ENCODE assay signal across 35 cellular contexts in genomic region chr4:159395693-159396092, GRCh38.
DNase-seq lines count a peak whose midpoint lies in the region; ATAC-seq and TF ChIP-seq lines count a peak whose summit lies in the region.
"Had no signal": no experiment of that assay in that cellular context is flagged by ENCODE, and none has a peak within 500 bp of the region (broad histone marks: within the 10 kb centered on the region; RNA-seq: fewer than 3 reads in every experiment).

No MANE protein-coding gene starts in this region.

- no peaks in the 10 kb centered on the region for H3K36me3 Mint-ChIP-seq in activated CD8-positive, alpha-beta T cell treated with anti-CD3 and anti-CD28 coated beads for 36 hours (ENCODE audit: low read depth)
- H3K36me3 Mint-ChIP-seq: activated CD8-positive, alpha-beta memory T cell treated with anti-CD3 and anti-CD28 coated beads, Interleukin-2, amount 10 ng/mL, durations not matched to agents 7 days and 5 days; IgD-negative memory B cell; natural killer cell; stimulated activated memory B cell treated with anti-CD40 and anti-IgM and Interleukin-4, amounts not matched to agents 10 μg/mL and 1 μg/mL and 100 μg/mL, for 72 hours had no signal

- H3K9me3 ChIP-seq in left ventricle myocardium inferior (replicated peaks) (no peaks in the 10 kb centered on the region), colonic mucosa (no peaks in the 10 kb centered on the region)
- H3K9me3 ChIP-seq: heart left ventricle, mucosa of descending colon, Peyer's patch, SJCRH30, upper lobe of right lung had no signal

- peaks cover 5% of the 10 kb centered on the region for H3K27me3 Mint-ChIP-seq in activated CD8-positive, alpha-beta T cell treated with anti-CD3 and anti-CD28 coated beads for 36 hours

- TF ChIP-seq CTCF in left ventricle myocardium inferior (IDR thresholded peaks at IDR 0.05; ENCODE audit: borderline replicate concordance), result no peak
- TF ChIP-seq CTCF in foreskin keratinocyte (conservative IDR thresholded peaks at IDR 0.05), result no peak
- no peak for TF ChIP-seq CTCF in activated CD8-positive, alpha-beta T cell treated with anti-CD3 and anti-CD28 coated beads for 36 hours (IDR thresholded peaks at IDR 0.05)
- no peak for TF ChIP-seq CTCF in colonic mucosa (IDR thresholded peaks at IDR 0.05)

- peak overlapping the region; percentile 78 for H3K27ac ChIP-seq in left ventricle myocardium inferior (replicated peaks)
- H3K27ac ChIP-seq in foreskin keratinocyte, result no peak overlapping the region
- H3K27ac ChIP-seq in colonic mucosa, result no peak overlapping the region
- H3K27ac ChIP-seq: Peyer's patch, SJCRH30, skin epidermis, upper lobe of right lung had no signal

- in situ Hi-C loops in SK-MEL-5 (cut with HindIII; ENCODE audit: low pct_unique_long_range_greater_than_20kb, low sequenced_read_pairs), result no loop called here

- CTCF ChIA-PET in activated CD8-positive, alpha-beta T cell treated with anti-CD3 and anti-CD28 coated beads for 36 hours (lab: Charles Lee), result no interaction called here

- POLR2A ChIA-PET in activated CD8-positive, alpha-beta T cell treated with anti-CD3 and anti-CD28 coated beads for 36 hours (lab: Charles Lee), result no interaction called here

- H3K4me1 ChIP-seq in left ventricle myocardium inferior (peaks cover 48% of the 10 kb centered on the region), foreskin keratinocyte (peaks cover 9% of the 10 kb centered on the region), colonic mucosa (no peaks in the 10 kb centered on the region)
- H3K4me1 ChIP-seq: SJCRH30, upper lobe of right lung had no signal

- no peak overlapping the region for H3K4me3 ChIP-seq in left ventricle myocardium inferior
- no peak overlapping the region for H3K4me3 ChIP-seq in colonic mucosa
- H3K4me3 ChIP-seq: GM12878, heart left ventricle, lung, mucosa of descending colon, Peyer's patch, SJCRH30, skin epidermis, upper lobe of right lung had no signal

- no peak overlapping the region for H3K4me3 Mint-ChIP-seq in activated CD8-positive, alpha-beta T cell treated with anti-CD3 and anti-CD28 coated beads for 36 hours
- H3K4me3 Mint-ChIP-seq: activated CD8-positive, alpha-beta memory T cell treated with anti-CD3 and anti-CD28 coated beads, Interleukin-2, amount 10 ng/mL, durations not matched to agents 7 days and 5 days; activated T-cell treated with anti-CD3 and anti-CD28 coated beads, Interleukin-2, amount 50 U/mL, for 4 hours; CD4-positive, alpha-beta T cell; dendritic cell treated with granulocyte-macrophage colony-stimulating factor and Interleukin-4, amounts not matched to agents 40 ng/mL and 50 ng/mL, for 4 days; IgD-negative memory B cell; natural killer cell; stimulated activated memory B cell treated with anti-CD40 and anti-IgM and Interleukin-4, amounts not matched to agents 10 μg/mL and 1 μg/mL and 100 μg/mL, for 72 hours had no signal

- intact Hi-C loops in left ventricle myocardium inferior (cut with micrococcal nuclease) (no loop called here), left cardiac atrium (cut with DNase I) (no loop called here), colonic mucosa (cut with DNase I) (no loop called here)
- intact Hi-C loops in activated CD8-positive, alpha-beta T cell treated with anti-CD3 and anti-CD28 coated beads for 36 hours (cut with micrococcal nuclease), result no loop called here

- no peak for ATAC-seq in left cardiac atrium
- peak; percentile 77 for ATAC-seq in foreskin keratinocyte
- no peak for ATAC-seq in activated CD8-positive, alpha-beta T cell treated with anti-CD3 and anti-CD28 coated beads for 36 hours
- ATAC-seq in GM21515 (IDR thresholded peaks at IDR 0.05; ENCODE audit: unreplicated experiment), result no peak
- ATAC-seq: activated CD8-positive, alpha-beta memory T cell treated with anti-CD3 and anti-CD28 coated beads, Interleukin-2, amount 10 ng/mL, durations not matched to agents 7 days and 5 days; activated T-cell treated with anti-CD3 and anti-CD28 coated beads, Interleukin-2, amount 50 U/mL, for 4 hours; GM12878; heart left ventricle; mucosa of descending colon; natural killer cell; stimulated activated memory B cell treated with anti-CD40 and anti-IgM and Interleukin-4, amounts not matched to agents 10 μg/mL and 1 μg/mL and 100 μg/mL, for 72 hours; upper lobe of right lung had no signal

- peaks cover 2% of the 10 kb centered on the region for H3K4me1 Mint-ChIP-seq in activated CD8-positive, alpha-beta T cell treated with anti-CD3 and anti-CD28 coated beads for 36 hours (ENCODE audit: low read depth)
- H3K4me1 Mint-ChIP-seq: natural killer cell; stimulated activated memory B cell treated with anti-CD40 and anti-IgM and Interleukin-4, amounts not matched to agents 10 μg/mL and 1 μg/mL and 100 μg/mL, for 72 hours had no signal

- no peaks in the 10 kb centered on the region for H3K9me3 Mint-ChIP-seq in activated CD8-positive, alpha-beta T cell treated with anti-CD3 and anti-CD28 coated beads for 36 hours
- H3K9me3 Mint-ChIP-seq: activated T-cell treated with anti-CD3 and anti-CD28 coated beads, Interleukin-2, amount 50 U/mL, for 4 hours; dendritic cell treated with granulocyte-macrophage colony-stimulating factor and Interleukin-4, amounts not matched to agents 40 ng/mL and 50 ng/mL, for 4 days; IgD-negative memory B cell; natural killer cell; stimulated activated memory B cell treated with anti-CD40 and anti-IgM and Interleukin-4, amounts not matched to agents 10 μg/mL and 1 μg/mL and 100 μg/mL, for 72 hours had no signal

- H3K9ac ChIP-seq in colonic mucosa (ENCODE audit: low read depth in 2 of 2, low read length in 2 of 2), result no peak overlapping the region

- H3K27me3 ChIP-seq in left ventricle myocardium inferior (ENCODE audit: low read depth) (no peaks in the 10 kb centered on the region), foreskin keratinocyte (no peaks in the 10 kb centered on the region), colonic mucosa (no peaks in the 10 kb centered on the region)
- H3K27me3 ChIP-seq: heart left ventricle, Peyer's patch, SJCRH30, upper lobe of right lung had no signal

- H3K36me3 ChIP-seq in left ventricle myocardium inferior (no peaks in the 10 kb centered on the region), colonic mucosa (no peaks in the 10 kb centered on the region)
- H3K36me3 ChIP-seq: heart left ventricle, Peyer's patch, SJCRH30, upper lobe of right lung had no signal

- DNase-seq in left ventricle myocardium inferior (no peak), left cardiac atrium (no peak), SK-MEL-5 (ENCODE audit: low read depth, low spot score) (peak; percentile 94), foreskin keratinocyte (peak in 1 of 2 donors; percentile 36), colonic mucosa (no peak), NCI-H1436 (lab: John Stamatoyannopoulos, UW) (no peak)
- DNase-seq in activated CD8-positive, alpha-beta T cell treated with anti-CD3 and anti-CD28 coated beads for 36 hours, result no peak
- DNase-seq: activated CD4-positive, CD25-positive, alpha-beta regulatory T cell; activated CD8-positive, alpha-beta memory T cell treated with anti-CD3 and anti-CD28 coated beads, Interleukin-2, amount 10 ng/mL, durations not matched to agents 7 days and 5 days; activated gamma-delta T cell; activated T-cell treated with anti-CD3 and anti-CD28 coated beads, Interleukin-2, amount 50 U/mL, for 4 hours; AML-193; caudate nucleus; CD4-positive, alpha-beta T cell; EL; heart left ventricle; kidney; mucosa of descending colon; natural killer cell; NCI-H1048; NCI-H1694 treated with DMSO at 0.1 percent for 48 hours; NCI-H446 treated with DMSO at 0.1 percent for 48 hours; NCI-H774; Peyer's patch; SJCRH30; substantia nigra; T-helper 1 cell; upper lobe of right lung had no signal

- H3K27ac Mint-ChIP-seq in activated CD8-positive, alpha-beta T cell treated with anti-CD3 and anti-CD28 coated beads for 36 hours, result no peak overlapping the region
- H3K27ac Mint-ChIP-seq: activated CD8-positive, alpha-beta memory T cell treated with anti-CD3 and anti-CD28 coated beads, Interleukin-2, amount 10 ng/mL, durations not matched to agents 7 days and 5 days; CD4-positive, alpha-beta T cell; dendritic cell treated with granulocyte-macrophage colony-stimulating factor and Interleukin-4, amounts not matched to agents 40 ng/mL and 50 ng/mL, for 4 days; IgD-negative memory B cell; natural killer cell; stimulated activated memory B cell treated with anti-CD40 and anti-IgM and Interleukin-4, amounts not matched to agents 10 μg/mL and 1 μg/mL and 100 μg/mL, for 72 hours had no signal
